ENCODE assay signal across 9 cellular contexts in genomic region chr11:62603072-62603408, GRCh38. TPM values are rescaled to one million over a fixed set of nuclear protein-coding genes. Genes with fewer than 3 reads are reported as not detected.
A peak's percentile ranks its signal among the peaks of the same experiment; 100 is the strongest.
DNase-seq lines count a peak whose midpoint lies in the region; ATAC-seq, FAIRE-seq and TF ChIP-seq lines count a peak whose summit lies in the region.
"Had no signal": no experiment of that assay in that cellular context is flagged by ENCODE, and none has a peak within 500 bp of the region (broad histone marks: within the 10 kb centered on the region; RNA-seq: fewer than 3 reads in every experiment).

No MANE protein-coding gene starts in this region.

- H3K4me1 Mint-ChIP-seq in nephron progenitor cell = peaks cover 81% of the 10 kb centered on the region

- H4K20me1 ChIP-seq in IMR-90 (ENCODE audit: insufficient read depth, low read length) = peaks cover 17% of the 10 kb centered on the region; the same call in 1 of the 2 replicates

- H3K4me3 ChIP-seq in AG10803 (ENCODE audit: low read length) (peak overlapping the region; percentile 55), IMR-90 (ENCODE audit: insufficient read depth, low read depth, low read length) (no peak overlapping the region), endocrine pancreas (ENCODE audit: control insufficient read depth, insufficient read depth, low read length) (no peak overlapping the region), small intestine (ENCODE audit: low read depth in 1 of 2, low read length in 2 of 2) (peak overlapping the region in 1 of 2 donors; percentile 56)

- in situ Hi-C loops in IMR-90 (cut with MboI; ENCODE audit: low sequenced_read_pairs) = no loop called here

- no peak overlapping the region for H3K27ac ChIP-seq in IMR-90 (ENCODE audit: insufficient read depth, low read length)
- no peak overlapping the region for H3K27ac ChIP-seq in small intestine (ENCODE audit: low read depth in 1 of 2, low read length in 1 of 2)

- ATAC-seq in IMR-90 (ENCODE audit: low read depth) = no peak

- no peak overlapping the region for H3K56ac ChIP-seq in IMR-90 (ENCODE audit: extremely low read depth, insufficient read depth, low read length)

- no peaks in the 10 kb centered on the region for H3K9me3 Mint-ChIP-seq in nephron progenitor cell

- H2BK5ac ChIP-seq in IMR-90 (ENCODE audit: low read depth, low read length, poor library complexity, severe bottlenecking) = no peak overlapping the region

- H2AK9ac ChIP-seq in IMR-90 (replicated peaks; ENCODE audit: low read depth, low read length, poor library complexity) = peak overlapping the region; percentile 18

- dilution Hi-C loops in IMR-90 (cut with HindIII; ENCODE audit: low sequenced_read_pairs, unreplicated experiment) = no loop called here

- no TSS peak for BruUV-seq in IMR-90 (replicated peaks; lab: Mats Ljungman, UMichigan)

- H3K9me1 ChIP-seq in IMR-90 (ENCODE audit: insufficient read depth, low read length) = peaks cover 5% of the 10 kb centered on the region

- H3K27ac Mint-ChIP-seq in nephron progenitor cell = no peak overlapping the region

- no peak overlapping the region; the same call in 1 of the 2 replicates for H3K23ac ChIP-seq in IMR-90 (ENCODE audit: low read depth, low read length)

- TF ChIP-seq CTCF in AG10803 (conservative IDR thresholded peaks at IDR 0.05; ENCODE audit: low read length) (no peak), IMR-90 (conservative IDR thresholded peaks at IDR 0.05; ENCODE audit: low read depth, low read length) (no peak), nephron progenitor cell (IDR thresholded peaks at IDR 0.05) (no peak)

- 80% methylated on average over 1 of the region's 13 CpGs; no CpG with 5 or more reads in 1 of the 2 experiments for WGBS in IMR-90 (ENCODE audit: extremely low coverage in 2 of 2, insufficient read length in 1 of 2), 2 experiments
- WGBS in small intestine, 3 donors = 46 to 61% (median 58%) methylated on average over 13 of the region's 13 CpGs

- peak overlapping the region; percentile 70 for H3K4me3 Mint-ChIP-seq in nephron progenitor cell

- H3K14ac ChIP-seq in IMR-90 (replicated peaks; ENCODE audit: low read depth, low read length) = no peak overlapping the region

- no peak overlapping the region for H2BK120ac ChIP-seq in IMR-90 (ENCODE audit: low read depth, low read length)

- H3K9me3 ChIP-seq in IMR-90 (ENCODE audit: control insufficient read depth, insufficient read depth, low read length) = no peaks in the 10 kb centered on the region
- H3K9me3 ChIP-seq in endocrine pancreas (ENCODE audit: control insufficient read depth, low read length) = no peaks in the 10 kb centered on the region
- no peaks in the 10 kb centered on the region for H3K9me3 ChIP-seq in small intestine (ENCODE audit: control insufficient read depth, low read depth)

- no peak overlapping the region for H3K4ac ChIP-seq in IMR-90 (ENCODE audit: low read depth, low read length)

- no peak for TF ChIP-seq POLR2A in IMR-90 (IDR thresholded peaks at IDR 0.05; ENCODE audit: low read depth, low read length)

- intact Hi-C loops in IMR-90 (cut with micrococcal nuclease) = no loop called here

- H3K9ac ChIP-seq in IMR-90 (ENCODE audit: low read depth, low read length) (no peak overlapping the region), endocrine pancreas (ENCODE audit: control insufficient read depth, insufficient read depth, low read length) (peak overlapping the region; percentile 8)

- H3K27me3 Mint-ChIP-seq in nephron progenitor cell (ENCODE audit: low read depth, poor library complexity) = peaks cover 28% of the 10 kb centered on the region

- no peak for TF ChIP-seq RAD21 in IMR-90 (IDR thresholded peaks at IDR 0.05; ENCODE audit: low read length)

- no peak overlapping the region for H4K5ac ChIP-seq in IMR-90 (ENCODE audit: low read depth, low read length)

- H3K4me2 ChIP-seq in IMR-90 (ENCODE audit: low read depth, low read length) = no peak overlapping the region

- no peak for FAIRE-seq in small intestine (lab: Jason Lieb, UNC)
- FAIRE-seq: TTC549 had no signal

- peak overlapping the region; percentile 87 for H2AFZ ChIP-seq in IMR-90 (replicated peaks; ENCODE audit: low read length, poor library complexity)

- H3K4me1 ChIP-seq in IMR-90 (ENCODE audit: control insufficient read depth, insufficient read depth, low read length) (peaks cover 7% of the 10 kb centered on the region), endocrine pancreas (ENCODE audit: control insufficient read depth, insufficient read depth, low read length) (peaks cover 9% of the 10 kb centered on the region), small intestine (ENCODE audit: control insufficient read depth in 2 of 2, insufficient read depth in 1 of 2, low read depth in 1 of 2, low read length in 1 of 2) (peaks cover 6% of the 10 kb centered on the region in 2 donors)

- H2AK5ac ChIP-seq in IMR-90 (ENCODE audit: low read depth, low read length) = peak overlapping the region; percentile 46

- H3K36me3 ChIP-seq in IMR-90 (ENCODE audit: control insufficient read depth, insufficient read depth, low read length) = peaks cover 26% of the 10 kb centered on the region
- no peaks in the 10 kb centered on the region for H3K36me3 ChIP-seq in endocrine pancreas (ENCODE audit: control insufficient read depth, insufficient read depth, low read length)
- peaks cover 4 to 5% of the 10 kb centered on the region in 2 donors for H3K36me3 ChIP-seq in small intestine (ENCODE audit: control insufficient read depth in 2 of 2, insufficient read depth in 2 of 2, low read length in 2 of 2)

- H2BK15ac ChIP-seq in IMR-90 (ENCODE audit: low read depth, low read length) = no peak overlapping the region

- H3K27me3 ChIP-seq in IMR-90 (ENCODE audit: control insufficient read depth, insufficient read depth, low read length) = no peaks in the 10 kb centered on the region
- H3K27me3 ChIP-seq in endocrine pancreas (ENCODE audit: control insufficient read depth, insufficient read depth, low read length) = no peaks in the 10 kb centered on the region
- H3K27me3 ChIP-seq in small intestine (ENCODE audit: control insufficient read depth in 2 of 2, insufficient read depth in 2 of 2, low read length in 2 of 2) = no peaks in the 10 kb centered on the region

- H3K36me3 Mint-ChIP-seq in nephron progenitor cell (ENCODE audit: low read depth) = peaks cover 41% of the 10 kb centered on the region

- peak overlapping the region in 1 of 2 experiments; percentile 20; a peak in 2 of 4 replicates for H4K8ac ChIP-seq in IMR-90 (ENCODE audit: low read depth in 2 of 2, low read length in 2 of 2)

- CTCF ChIA-PET in IMR-90 (lab: Yijun Ruan, JAX) = no interaction called here

- H3K79me1 ChIP-seq in IMR-90 (ENCODE audit: low read depth in 1 of 2, low read length in 2 of 2) = peaks cover 9 to 28% of the 10 kb centered on the region in 2 experiments

- H2BK20ac ChIP-seq in IMR-90 (ENCODE audit: low read depth, low read length) = no peak overlapping the region

- POLR2A ChIA-PET in IMR-90 (lab: Charles Lee; ENCODE audit: unreplicated experiment) = interaction anchor here (1.0 kb wide), 1 partner anchor 11 kb away, joined by 4 read pairs; no protein-coding TSS in a partner anchor

- H3K18ac ChIP-seq in IMR-90 (ENCODE audit: low read depth, low read length) = no peak overlapping the region

- H4K91ac ChIP-seq in IMR-90 (ENCODE audit: insufficient read depth, low read depth, low read length) = no peak overlapping the region

- DNase-seq in AG10803 (ENCODE audit: low read depth) (no peak), IMR-90 (no peak), nephron progenitor cell (no peak), NCI-H526 treated with DMSO at 0.1 percent for 48 hours (lab: John Stamatoyannopoulos, UW) (no peak), NCI-H2081 (lab: John Stamatoyannopoulos, UW) (no peak), SIG-M5 (lab: John Stamatoyannopoulos, UW) (no peak), small intestine (no peak)

TF ChIP-seq in IMR-90, 13 proteins besides CTCF, POLR2A, EP300 and RAD21 (continues in another document):
- no peak for TF ChIP-seq ELK1 (IDR thresholded peaks at IDR 0.05; ENCODE audit: borderline replicate concordance, low read depth, low read length)
- TF ChIP-seq SMC3 (IDR thresholded peaks at IDR 0.05; ENCODE audit: low read depth, low read length) = no peak
- no peak for TF ChIP-seq CHD1 (IDR thresholded peaks at IDR 0.05; ENCODE audit: low read depth, low read length)

RNA-seq across cellular contexts. Expression of gene MTA2, which starts 1.4 kb away (rescaled TPM):
- total RNA-seq in IMR-90 (2012; rRNA removed) = 126 and 136 TPM in 2 replicates
- 28.0 and 34.8 TPM in 2 replicates for polyA plus RNA-seq in IMR-90 (2012; rRNA removed)
- polyA plus RNA-seq in IMR-90 (2012; cell fraction: cytosol; rRNA removed) = 14.4 and 18.0 TPM in 2 replicates
- 35.6 and 60.7 TPM in 2 replicates for polyA plus RNA-seq in IMR-90 (2012; cell fraction: nucleus; rRNA removed; ENCODE audit: low replicate concordance)
- 10 to 100 TPM; 40.5 to 64.7 (median 40.9) TPM for polyA plus RNA-seq in small intestine

RNA-seq across cellular contexts. Expression of gene EML3, which starts 9.5 kb away (rescaled TPM):
- 4.4 and 5.0 TPM in 2 replicates for total RNA-seq in IMR-90 (2012; rRNA removed)
- 24.7 and 26.1 TPM in 2 replicates for polyA plus RNA-seq in IMR-90 (2012; rRNA removed)
- polyA plus RNA-seq in IMR-90 (2012; cell fraction: cytosol; rRNA removed) = 13.6 and 18.0 TPM in 2 replicates
- 158 and 257 TPM in 2 replicates for polyA plus RNA-seq in IMR-90 (2012; cell fraction: nucleus; rRNA removed; ENCODE audit: low replicate concordance)
- polyA plus RNA-seq in small intestine = 10 to 100 TPM; 28.8 to 46.2 (median 42.3) TPM

RNA-seq across cellular contexts. Expression of gene ROM1, which starts 10.0 kb away (rescaled TPM):
- 2.2 TPM in 2 replicates for total RNA-seq in IMR-90 (2012; rRNA removed)
- polyA plus RNA-seq in IMR-90 (2012; rRNA removed) (1.7 and 2.5 TPM in 2 replicates), small intestine (1 to 10 TPM in 2 of 3 donors, under 1 TPM in 1; 0.54 to 8.4 (median 3.8) TPM)
- 3.4 and 3.8 TPM in 2 replicates for polyA plus RNA-seq in IMR-90 (2012; cell fraction: cytosol; rRNA removed)
- 2.1 and 3.1 TPM in 2 replicates for polyA plus RNA-seq in IMR-90 (2012; cell fraction: nucleus; rRNA removed; ENCODE audit: low replicate concordance)

RNA-seq across cellular contexts. Expression of gene TUT1, which starts 11.7 kb away (rescaled TPM):
- total RNA-seq in IMR-90 (2012; rRNA removed) = 3.3 and 4.3 TPM in 2 replicates
- 10.1 TPM in 2 replicates for polyA plus RNA-seq in IMR-90 (2012; rRNA removed)
- polyA plus RNA-seq in IMR-90 (2012; cell fraction: cytosol; rRNA removed) = 8.4 and 9.3 TPM in 2 replicates
- polyA plus RNA-seq in IMR-90 (2012; cell fraction: nucleus; rRNA removed; ENCODE audit: low replicate concordance) = 42.6 and 48.7 TPM in 2 replicates
- 10 to 100 TPM in 2 of 3 donors, 1 to 10 TPM in 1; 7.8 to 20.1 (median 13.7) TPM for polyA plus RNA-seq in small intestine

RNA-seq across cellular contexts. Expression of gene B3GAT3, which starts 18.7 kb away (rescaled TPM):
- 10.4 and 10.6 TPM in 2 replicates for total RNA-seq in IMR-90 (2012; rRNA removed)
- polyA plus RNA-seq in IMR-90 (2012; rRNA removed) (38.4 and 51.7 TPM in 2 replicates), small intestine (10 to 100 TPM; 16.3 to 39.3 (median 21.1) TPM)
- 40.2 and 66.9 TPM in 2 replicates for polyA plus RNA-seq in IMR-90 (2012; cell fraction: cytosol; rRNA removed)
- 32.1 and 121 TPM in 2 replicates for polyA plus RNA-seq in IMR-90 (2012; cell fraction: nucleus; rRNA removed; ENCODE audit: low replicate concordance)
